ENCODE assay signal across 1 cellular context in the genomic region with DNA sequence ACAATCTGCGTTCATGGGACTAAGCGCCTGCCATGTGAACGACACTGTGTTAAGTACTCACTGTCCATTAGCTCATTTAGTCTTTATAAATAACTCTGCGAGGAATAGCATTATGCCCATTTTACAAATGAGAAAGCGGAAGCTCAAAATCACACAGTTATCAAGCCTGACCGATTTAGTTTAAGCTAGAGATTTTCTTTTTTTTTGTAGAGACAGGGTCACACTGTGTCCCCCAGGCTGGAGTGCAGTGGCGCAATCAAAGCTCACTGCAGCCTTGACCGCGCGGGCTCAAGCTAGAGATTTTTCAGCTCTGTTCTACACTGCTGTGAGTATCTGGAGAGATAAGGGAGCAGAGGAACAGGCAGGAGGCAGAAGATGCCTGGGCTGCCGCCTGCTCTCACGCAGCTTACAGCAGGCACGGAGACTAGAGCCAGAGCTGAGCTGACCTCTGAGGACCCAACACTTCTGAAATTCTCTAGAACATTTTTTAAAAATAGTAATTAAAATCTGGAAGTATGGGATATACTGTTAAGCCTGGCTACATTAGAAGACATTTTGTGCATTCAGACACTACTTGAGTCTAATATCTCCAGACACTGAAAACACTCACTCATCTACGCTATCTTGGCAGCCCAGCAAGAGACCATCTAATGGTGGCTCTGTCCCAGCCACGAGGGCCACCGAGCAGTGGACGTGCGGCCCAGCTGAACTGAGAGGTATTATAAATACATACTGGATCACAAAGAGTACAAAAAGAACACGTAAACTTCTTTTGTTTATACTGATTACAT.
TF ChIP-seq lines count a peak whose summit lies in the region.

No MANE protein-coding gene starts in this region.

TF ChIP-seq in HepG2, 621 proteins besides CTCF, POLR2A, EP300 and RAD21 (continued from another document and continues in another):
- 0 out of 2 replicates have a peak, but pooled peaks have one; percentile 29 for TF ChIP-seq CREM (IDR thresholded peaks at IDR 0.05)
- TF ChIP-seq CREM (CRISPR knock-in tag; IDR thresholded peaks at IDR 0.05), result no peak
- TF ChIP-seq ZNF780A (CRISPR knock-in tag; IDR thresholded peaks at IDR 0.05), result no peak
- TF ChIP-seq ZNF883 (CRISPR knock-in tag; IDR thresholded peaks at IDR 0.05; ENCODE audit: not compliant biosample characterization), result no peak
- TF ChIP-seq SP140L (CRISPR knock-in tag; IDR thresholded peaks at IDR 0.05; ENCODE audit: borderline replicate concordance), result no peak
- no peak for TF ChIP-seq ZNF788 (CRISPR knock-in tag; IDR thresholded peaks at IDR 0.05; ENCODE audit: borderline replicate concordance)
- TF ChIP-seq, protein P1, sequence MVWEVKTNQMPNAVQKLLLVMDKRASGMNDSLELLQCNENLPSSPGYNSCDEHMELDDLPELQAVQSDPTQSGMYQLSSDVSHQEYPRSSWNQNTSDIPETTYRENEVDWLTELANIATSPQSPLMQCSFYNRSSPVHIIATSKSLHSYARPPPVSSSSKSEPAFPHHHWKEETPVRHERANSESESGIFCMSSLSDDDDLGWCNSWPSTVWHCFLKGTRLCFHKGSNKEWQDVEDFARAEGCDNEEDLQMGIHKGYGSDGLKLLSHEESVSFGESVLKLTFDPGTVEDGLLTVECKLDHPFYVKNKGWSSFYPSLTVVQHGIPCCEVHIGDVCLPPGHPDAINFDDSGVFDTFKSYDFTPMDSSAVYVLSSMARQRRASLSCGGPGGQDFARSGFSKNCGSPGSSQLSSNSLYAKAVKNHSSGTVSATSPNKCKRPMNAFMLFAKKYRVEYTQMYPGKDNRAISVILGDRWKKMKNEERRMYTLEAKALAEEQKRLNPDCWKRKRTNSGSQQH (CRISPR knock-in tag; IDR thresholded peaks at IDR 0.05; ENCODE audit: low read depth), result no peak
- no peak for TF ChIP-seq MIER3 (CRISPR knock-in tag; IDR thresholded peaks at IDR 0.05; ENCODE audit: borderline replicate concordance)
- TF ChIP-seq, protein P2, sequence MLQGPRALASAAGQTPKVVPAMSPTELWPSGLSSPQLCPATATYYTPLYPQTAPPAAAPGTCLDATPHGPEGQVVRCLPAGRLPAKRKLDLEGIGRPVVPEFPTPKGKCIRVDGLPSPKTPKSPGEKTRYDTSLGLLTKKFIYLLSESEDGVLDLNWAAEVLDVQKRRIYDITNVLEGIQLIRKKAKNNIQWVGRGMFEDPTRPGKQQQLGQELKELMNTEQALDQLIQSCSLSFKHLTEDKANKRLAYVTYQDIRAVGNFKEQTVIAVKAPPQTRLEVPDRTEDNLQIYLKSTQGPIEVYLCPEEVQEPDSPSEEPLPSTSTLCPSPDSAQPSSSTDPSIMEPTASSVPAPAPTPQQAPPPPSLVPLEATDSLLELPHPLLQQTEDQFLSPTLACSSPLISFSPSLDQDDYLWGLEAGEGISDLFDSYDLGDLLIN (CRISPR knock-in tag; IDR thresholded peaks at IDR 0.05; ENCODE audit: borderline replicate concordance), result no peak
- no peak for TF ChIP-seq SOX13 (IDR thresholded peaks at IDR 0.05)
- peak in 1 of 2 experiments; percentile 66; a peak in 2 of 4 replicates for TF ChIP-seq SOX13 (CRISPR knock-in tag; conservative IDR thresholded peaks at IDR 0.05 in 1 of 2, IDR thresholded peaks at IDR 0.05 in 1 of 2)
- no peak for TF ChIP-seq MED8 (CRISPR knock-in tag; IDR thresholded peaks at IDR 0.05; ENCODE audit: insufficient replicate concordance)
- TF ChIP-seq HDAC1 (CRISPR knock-in tag; IDR thresholded peaks at IDR 0.05), result peak; percentile 75; the same call in 1 of the 2 replicates
- no peak for TF ChIP-seq ZNF232 (CRISPR knock-in tag; IDR thresholded peaks at IDR 0.05; ENCODE audit: borderline replicate concordance)
- peak; percentile 92 for TF ChIP-seq ZBTB38 (CRISPR knock-in tag; IDR thresholded peaks at IDR 0.05)
- no peak for TF ChIP-seq RBM22 (optimal IDR thresholded peaks at IDR 0.05; ENCODE audit: low read length)
- TF ChIP-seq PPARG (CRISPR knock-in tag; conservative IDR thresholded peaks at IDR 0.05), result 0 out of 2 replicates have a peak, but pooled peaks have one; percentile 16
- TF ChIP-seq ZFP37 (CRISPR knock-in tag; IDR thresholded peaks at IDR 0.05; ENCODE audit: borderline replicate concordance), result no peak
- TF ChIP-seq ZBTB3 (CRISPR knock-in tag; IDR thresholded peaks at IDR 0.05; ENCODE audit: borderline replicate concordance, low read depth), result peak; percentile 31; the same call in 1 of the 2 replicates
- no peak for TF ChIP-seq ZNF207 (IDR thresholded peaks at IDR 0.05; ENCODE audit: borderline replicate concordance)
- TF ChIP-seq ZNF550 (CRISPR knock-in tag; IDR thresholded peaks at IDR 0.05; ENCODE audit: borderline replicate concordance), result no peak
- no peak for TF ChIP-seq MLLT10 (CRISPR knock-in tag; IDR thresholded peaks at IDR 0.05)
- peak; percentile 16; the same call in 1 of the 2 replicates for TF ChIP-seq ZNF652 (CRISPR knock-in tag; IDR thresholded peaks at IDR 0.05; ENCODE audit: borderline replicate concordance, low read depth)
- TF ChIP-seq DNMT1 (CRISPR knock-in tag; IDR thresholded peaks at IDR 0.05), result 0 out of 2 replicates have a peak, but pooled peaks have one; percentile 35
- no peak for TF ChIP-seq ATF1 (CRISPR knock-in tag; IDR thresholded peaks at IDR 0.05)
- 0 out of 2 replicates have a peak, but pooled peaks have one; percentile 50 for TF ChIP-seq ZNF17 (CRISPR knock-in tag; IDR thresholded peaks at IDR 0.05)
- no peak for TF ChIP-seq ZEB1 (IDR thresholded peaks at IDR 0.05; ENCODE audit: insufficient replicate concordance, low read depth)
- TF ChIP-seq CHCHD3 (CRISPR knock-in tag; IDR thresholded peaks at IDR 0.05), result no peak
- TF ChIP-seq, protein P3, sequence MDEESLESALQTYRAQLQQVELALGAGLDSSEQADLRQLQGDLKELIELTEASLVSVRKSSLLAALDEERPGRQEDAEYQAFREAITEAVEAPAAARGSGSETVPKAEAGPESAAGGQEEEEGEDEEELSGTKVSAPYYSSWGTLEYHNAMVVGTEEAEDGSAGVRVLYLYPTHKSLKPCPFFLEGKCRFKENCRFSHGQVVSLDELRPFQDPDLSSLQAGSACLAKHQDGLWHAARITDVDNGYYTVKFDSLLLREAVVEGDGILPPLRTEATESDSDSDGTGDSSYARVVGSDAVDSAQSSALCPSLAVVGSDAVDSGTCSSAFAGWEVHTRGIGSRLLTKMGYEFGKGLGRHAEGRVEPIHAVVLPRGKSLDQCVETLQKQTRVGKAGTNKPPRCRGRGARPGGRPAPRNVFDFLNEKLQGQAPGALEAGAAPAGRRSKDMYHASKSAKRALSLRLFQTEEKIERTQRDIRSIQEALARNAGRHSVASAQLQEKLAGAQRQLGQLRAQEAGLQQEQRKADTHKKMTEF (CRISPR knock-in tag; IDR thresholded peaks at IDR 0.05), result peak; percentile 48; the same call in 1 of the 2 replicates
- TF ChIP-seq SALL1 (CRISPR knock-in tag; IDR thresholded peaks at IDR 0.05), result peak; percentile 83
- no peak for TF ChIP-seq RBM39 (IDR thresholded peaks at IDR 0.05; ENCODE audit: low read depth, low read length, poor library complexity, severe bottlenecking)
- no peak for TF ChIP-seq STAT5B (CRISPR knock-in tag; IDR thresholded peaks at IDR 0.05)
- TF ChIP-seq U2AF2 (IDR thresholded peaks at IDR 0.05; ENCODE audit: low read depth, low read length), result no peak
- TF ChIP-seq, protein P4, sequence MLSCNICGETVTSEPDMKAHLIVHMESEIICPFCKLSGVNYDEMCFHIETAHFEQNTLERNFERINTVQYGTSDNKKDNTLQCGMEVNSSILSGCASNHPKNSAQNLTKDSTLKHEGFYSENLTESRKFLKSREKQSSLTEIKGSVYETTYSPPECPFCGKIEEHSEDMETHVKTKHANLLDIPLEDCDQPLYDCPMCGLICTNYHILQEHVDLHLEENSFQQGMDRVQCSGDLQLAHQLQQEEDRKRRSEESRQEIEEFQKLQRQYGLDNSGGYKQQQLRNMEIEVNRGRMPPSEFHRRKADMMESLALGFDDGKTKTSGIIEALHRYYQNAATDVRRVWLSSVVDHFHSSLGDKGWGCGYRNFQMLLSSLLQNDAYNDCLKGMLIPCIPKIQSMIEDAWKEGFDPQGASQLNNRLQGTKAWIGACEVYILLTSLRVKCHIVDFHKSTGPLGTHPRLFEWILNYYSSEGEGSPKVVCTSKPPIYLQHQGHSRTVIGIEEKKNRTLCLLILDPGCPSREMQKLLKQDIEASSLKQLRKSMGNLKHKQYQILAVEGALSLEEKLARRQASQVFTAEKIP (CRISPR knock-in tag; IDR thresholded peaks at IDR 0.05; ENCODE audit: borderline replicate concordance), result no peak
- no peak for TF ChIP-seq HNRNPUL1 (IDR thresholded peaks at IDR 0.05; ENCODE audit: low read depth, low read length)
- peak; percentile 68; the same call in 1 of the 2 replicates for TF ChIP-seq ZNF556 (CRISPR knock-in tag; IDR thresholded peaks at IDR 0.05; ENCODE audit: borderline replicate concordance)
- TF ChIP-seq, protein P5, sequence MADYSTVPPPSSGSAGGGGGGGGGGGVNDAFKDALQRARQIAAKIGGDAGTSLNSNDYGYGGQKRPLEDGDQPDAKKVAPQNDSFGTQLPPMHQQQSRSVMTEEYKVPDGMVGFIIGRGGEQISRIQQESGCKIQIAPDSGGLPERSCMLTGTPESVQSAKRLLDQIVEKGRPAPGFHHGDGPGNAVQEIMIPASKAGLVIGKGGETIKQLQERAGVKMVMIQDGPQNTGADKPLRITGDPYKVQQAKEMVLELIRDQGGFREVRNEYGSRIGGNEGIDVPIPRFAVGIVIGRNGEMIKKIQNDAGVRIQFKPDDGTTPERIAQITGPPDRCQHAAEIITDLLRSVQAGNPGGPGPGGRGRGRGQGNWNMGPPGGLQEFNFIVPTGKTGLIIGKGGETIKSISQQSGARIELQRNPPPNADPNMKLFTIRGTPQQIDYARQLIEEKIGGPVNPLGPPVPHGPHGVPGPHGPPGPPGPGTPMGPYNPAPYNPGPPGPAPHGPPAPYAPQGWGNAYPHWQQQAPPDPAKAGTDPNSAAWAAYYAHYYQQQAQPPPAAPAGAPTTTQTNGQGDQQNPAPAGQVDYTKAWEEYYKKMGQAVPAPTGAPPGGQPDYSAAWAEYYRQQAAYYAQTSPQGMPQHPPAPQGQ (CRISPR knock-in tag; IDR thresholded peaks at IDR 0.05; ENCODE audit: borderline replicate concordance), result no peak
- no peak for TF ChIP-seq SMAD9 (CRISPR knock-in tag; IDR thresholded peaks at IDR 0.05)
- no peak for TF ChIP-seq CAMTA2 (CRISPR knock-in tag; IDR thresholded peaks at IDR 0.05; ENCODE audit: borderline replicate concordance)
- TF ChIP-seq ZNF121 (CRISPR knock-in tag; IDR thresholded peaks at IDR 0.05), result 0 out of 2 replicates have a peak, but pooled peaks have one; percentile 51
- TF ChIP-seq, protein P6, sequence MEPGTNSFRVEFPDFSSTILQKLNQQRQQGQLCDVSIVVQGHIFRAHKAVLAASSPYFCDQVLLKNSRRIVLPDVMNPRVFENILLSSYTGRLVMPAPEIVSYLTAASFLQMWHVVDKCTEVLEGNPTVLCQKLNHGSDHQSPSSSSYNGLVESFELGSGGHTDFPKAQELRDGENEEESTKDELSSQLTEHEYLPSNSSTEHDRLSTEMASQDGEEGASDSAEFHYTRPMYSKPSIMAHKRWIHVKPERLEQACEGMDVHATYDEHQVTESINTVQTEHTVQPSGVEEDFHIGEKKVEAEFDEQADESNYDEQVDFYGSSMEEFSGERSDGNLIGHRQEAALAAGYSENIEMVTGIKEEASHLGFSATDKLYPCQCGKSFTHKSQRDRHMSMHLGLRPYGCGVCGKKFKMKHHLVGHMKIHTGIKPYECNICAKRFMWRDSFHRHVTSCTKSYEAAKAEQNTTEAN (CRISPR knock-in tag; conservative IDR thresholded peaks at IDR 0.05), result 0 out of 2 replicates have a peak, but pooled peaks have one; percentile 60
- TF ChIP-seq ZNF772 (CRISPR knock-in tag; IDR thresholded peaks at IDR 0.05), result no peak
- TF ChIP-seq KDM5B (CRISPR knock-in tag; IDR thresholded peaks at IDR 0.05; ENCODE audit: borderline replicate concordance), result no peak
- no peak for TF ChIP-seq SMC3 (IDR thresholded peaks at IDR 0.05; ENCODE audit: low read length)
- 0 out of 2 replicates have a peak, but pooled peaks have one; percentile 33 for TF ChIP-seq FOXK1 (CRISPR knock-in tag; IDR thresholded peaks at IDR 0.05; ENCODE audit: borderline replicate concordance, low read depth)
- 0 out of 2 replicates have a peak, but pooled peaks have one; percentile 45 for TF ChIP-seq KLF12 (CRISPR knock-in tag; IDR thresholded peaks at IDR 0.05; ENCODE audit: borderline replicate concordance)
- peak; percentile 77 for TF ChIP-seq ZBTB7B (CRISPR knock-in tag; IDR thresholded peaks at IDR 0.05)
- TF ChIP-seq ZNF12 (CRISPR knock-in tag; IDR thresholded peaks at IDR 0.05), result peak; percentile 32; the same call in 1 of the 2 replicates
- TF ChIP-seq PHF21A (CRISPR knock-in tag; IDR thresholded peaks at IDR 0.05), result peak; percentile 89
- TF ChIP-seq CCDC6 (CRISPR knock-in tag; IDR thresholded peaks at IDR 0.05), result peak; percentile 67; the same call in 1 of the 2 replicates
- TF ChIP-seq ZBTB1 (CRISPR knock-in tag; IDR thresholded peaks at IDR 0.05; ENCODE audit: borderline replicate concordance), result no peak
- 0 out of 2 replicates have a peak, but pooled peaks have one; percentile 7 for TF ChIP-seq ARNT2 (CRISPR knock-in tag; IDR thresholded peaks at IDR 0.05; ENCODE audit: low read depth)
- TF ChIP-seq KAT8 (CRISPR knock-in tag; IDR thresholded peaks at IDR 0.05), result no peak
- no peak for TF ChIP-seq RBFOX2 (IDR thresholded peaks at IDR 0.05; ENCODE audit: low read depth, low read length)
- peak; percentile 24; the same call in 1 of the 2 replicates for TF ChIP-seq KMT2B (CRISPR knock-in tag; IDR thresholded peaks at IDR 0.05)
- no peak for TF ChIP-seq ZNF510 (CRISPR knock-in tag; IDR thresholded peaks at IDR 0.05; ENCODE audit: low read depth)
- TF ChIP-seq ZNF292 (CRISPR knock-in tag; IDR thresholded peaks at IDR 0.05; ENCODE audit: borderline replicate concordance, low read depth), result peak; percentile 98
- TF ChIP-seq TAF15 (IDR thresholded peaks at IDR 0.05; ENCODE audit: low read depth, low read length, poor library complexity, severe bottlenecking), result no peak
- TF ChIP-seq, protein P7, sequence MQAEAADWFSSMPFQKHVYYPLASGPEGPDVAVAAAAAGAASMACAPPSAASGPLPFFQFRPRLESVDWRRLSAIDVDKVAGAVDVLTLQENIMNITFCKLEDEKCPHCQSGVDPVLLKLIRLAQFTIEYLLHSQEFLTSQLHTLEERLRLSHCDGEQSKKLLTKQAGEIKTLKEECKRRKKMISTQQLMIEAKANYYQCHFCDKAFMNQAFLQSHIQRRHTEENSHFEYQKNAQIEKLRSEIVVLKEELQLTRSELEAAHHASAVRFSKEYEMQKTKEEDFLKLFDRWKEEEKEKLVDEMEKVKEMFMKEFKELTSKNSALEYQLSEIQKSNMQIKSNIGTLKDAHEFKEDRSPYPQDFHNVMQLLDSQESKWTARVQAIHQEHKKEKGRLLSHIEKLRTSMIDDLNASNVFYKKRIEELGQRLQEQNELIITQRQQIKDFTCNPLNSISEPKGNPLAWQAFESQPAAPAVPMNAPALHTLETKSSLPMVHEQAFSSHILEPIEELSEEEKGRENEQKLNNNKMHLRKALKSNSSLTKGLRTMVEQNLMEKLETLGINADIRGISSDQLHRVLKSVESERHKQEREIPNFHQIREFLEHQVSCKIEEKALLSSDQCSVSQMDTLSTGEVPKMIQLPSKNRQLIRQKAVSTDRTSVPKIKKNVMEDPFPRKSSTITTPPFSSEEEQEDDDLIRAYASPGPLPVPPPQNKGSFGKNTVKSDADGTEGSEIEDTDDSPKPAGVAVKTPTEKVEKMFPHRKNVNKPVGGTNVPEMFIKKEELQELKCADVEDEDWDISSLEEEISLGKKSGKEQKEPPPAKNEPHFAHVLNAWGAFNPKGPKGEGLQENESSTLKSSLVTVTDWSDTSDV (CRISPR knock-in tag; IDR thresholded peaks at IDR 0.05), result no peak
